In genomic region chr13:113922412-113923118, GRCh38 we compare ENCODE assay signal across 23 cellular contexts. TPM values are rescaled to one million over a fixed set of nuclear protein-coding genes. Genes with fewer than 3 reads are reported as not detected.
A peak's percentile ranks its signal among the peaks of the same experiment; 100 is the strongest.
DNase-seq lines count a peak whose midpoint lies in the region; ATAC-seq and TF ChIP-seq lines count a peak whose summit lies in the region.
"Had no signal": no experiment of that assay in that cellular context is flagged by ENCODE, and none has a peak within 500 bp of the region (broad histone marks: within the 10 kb centered on the region; RNA-seq: fewer than 3 reads in every experiment).

No MANE protein-coding gene starts in this region.

- ATAC-seq in IMR-90 (ENCODE audit: low read depth) (no peak), GM21367 (IDR thresholded peaks at IDR 0.05; ENCODE audit: unreplicated experiment) (no peak), HG02678 (IDR thresholded peaks at IDR 0.05; ENCODE audit: unreplicated experiment) (no peak)
- ATAC-seq: GM23338, K562 had no signal

- H3K9ac ChIP-seq in IMR-90 (ENCODE audit: low read depth, low read length) (no peak overlapping the region), endodermal cell (ENCODE audit: extremely low read depth, low read length, poor library complexity, severe bottlenecking) (no peak overlapping the region)
- H3K9ac ChIP-seq: SK-N-SH had no signal

- H4K20me1 ChIP-seq in IMR-90 (ENCODE audit: insufficient read depth, low read length) = 0 out of 2 replicates have a peak, but pooled peaks cover 3% of the 10 kb centered on the region

- H3K36me3 ChIP-seq in IMR-90 (ENCODE audit: control insufficient read depth, insufficient read depth, low read length) (no peaks in the 10 kb centered on the region), endodermal cell (ENCODE audit: control insufficient read depth, insufficient read depth, low read length) (no peaks in the 10 kb centered on the region), spleen (no peaks in the 10 kb centered on the region)
- H3K36me3 ChIP-seq: MG63 had no signal

- H2AK9ac ChIP-seq in IMR-90 (replicated peaks; ENCODE audit: low read depth, low read length, poor library complexity) = no peak overlapping the region

- no peak overlapping the region for H3K23ac ChIP-seq in IMR-90 (ENCODE audit: low read depth, low read length)

- H3K27ac ChIP-seq in IMR-90 (ENCODE audit: insufficient read depth, low read length) (no peak overlapping the region), endodermal cell (ENCODE audit: low read depth, low read length) (no peak overlapping the region), spleen (no peak overlapping the region)

- TF ChIP-seq RAD21 in IMR-90 (IDR thresholded peaks at IDR 0.05; ENCODE audit: low read length) = no peak

- no peak overlapping the region for H4K8ac ChIP-seq in IMR-90 (ENCODE audit: low read depth in 2 of 2, low read length in 2 of 2)

- H3K27me3 Mint-ChIP-seq in CD14-positive monocyte (ENCODE audit: low read depth in 3 of 3) (peaks cover 16 to 49% (median 18%) of the 10 kb centered on the region in 3 donors), endodermal cell (ENCODE audit: insufficient read depth) (peaks cover 16% of the 10 kb centered on the region)

- H2AK5ac ChIP-seq in IMR-90 (ENCODE audit: low read depth, low read length) = no peak overlapping the region

- no peak overlapping the region for H3K4me3 ChIP-seq in IMR-90 (ENCODE audit: insufficient read depth, low read depth, low read length)
- no peak overlapping the region for H3K4me3 ChIP-seq in endodermal cell (ENCODE audit: low read length)
- no peak overlapping the region for H3K4me3 ChIP-seq in spleen
- H3K4me3 ChIP-seq: GM23338, K562, lung, MG63, skin epidermis had no signal

- no peak overlapping the region for H3K27ac Mint-ChIP-seq in CD14-positive monocyte
- H3K27ac Mint-ChIP-seq in endodermal cell = no peak overlapping the region
- H3K27ac Mint-ChIP-seq: activated naive CD8-positive, alpha-beta T cell; CD4-positive, alpha-beta T cell; GM23338 had no signal

- peaks cover 18% of the 10 kb centered on the region for H3K4me1 ChIP-seq in IMR-90 (ENCODE audit: control insufficient read depth, insufficient read depth, low read length)
- no peaks in the 10 kb centered on the region for H3K4me1 ChIP-seq in endodermal cell (ENCODE audit: control insufficient read depth, insufficient read depth, low read length)
- peaks cover 0 to 9% (median 0%) of the 10 kb centered on the region in 6 donors for H3K4me1 ChIP-seq in spleen

- H3K9me3 ChIP-seq in IMR-90 (ENCODE audit: control insufficient read depth, insufficient read depth, low read length) = peaks cover 8% of the 10 kb centered on the region
- H3K9me3 ChIP-seq in endodermal cell (ENCODE audit: control insufficient read depth, low read length) = peaks cover 10% of the 10 kb centered on the region
- peaks cover 0 to 19% (median 14%) of the 10 kb centered on the region in 8 donors for H3K9me3 ChIP-seq in spleen
- H3K9me3 ChIP-seq: SK-N-SH had no signal

- H2BK20ac ChIP-seq in IMR-90 (ENCODE audit: low read depth, low read length) = peak overlapping the region; percentile 43; the same call in 1 of the 2 replicates

- H3K27me3 ChIP-seq in IMR-90 (ENCODE audit: control insufficient read depth, insufficient read depth, low read length) = no peaks in the 10 kb centered on the region
- no peaks in the 10 kb centered on the region for H3K27me3 ChIP-seq in endodermal cell (ENCODE audit: control insufficient read depth, insufficient read depth, low read length, poor library complexity, severe bottlenecking)
- peaks cover 0 to 34% (median 0%) of the 10 kb centered on the region in 7 donors for H3K27me3 ChIP-seq in spleen (replicated peaks in 1 of 7)
- H3K27me3 ChIP-seq: MG63 had no signal

- peak overlapping the region; percentile 29; the same call in 1 of the 2 replicates for H2BK120ac ChIP-seq in IMR-90 (ENCODE audit: low read depth, low read length)

- H3K79me1 ChIP-seq in IMR-90 (ENCODE audit: low read depth in 1 of 2, low read length in 2 of 2) = peaks cover 0 to 15% of the 10 kb centered on the region in 2 experiments; a peak in 2 of 4 replicates

- H2BK15ac ChIP-seq in IMR-90 (ENCODE audit: low read depth, low read length) = no peak overlapping the region

- no peak overlapping the region for H3K4me2 ChIP-seq in IMR-90 (ENCODE audit: low read depth, low read length)
- H3K4me2 ChIP-seq: GM23338, SK-N-SH had no signal

- DNase-seq in CD14-positive monocyte (ENCODE audit: low spot score) = peak; percentile 15
- DNase-seq in IMR-90 = no peak
- DNase-seq in endodermal cell = peak; percentile 33
- DNase-seq in spleen = peak; percentile 46
- DNase-seq in HT-29 (ENCODE audit: low spot score) = no peak
- DNase-seq: activated CD4-positive, alpha-beta T cell treated with anti-CD3 and anti-CD28 coated beads for 48 hours; CD4-positive, alpha-beta T cell; cerebellar nuclear complex; MG63; NCI-H1417 treated with DMSO at 0.1 percent for 48 hours; NCI-H524 treated with DMSO at 0.1 percent for 48 hours; NK-92 treated with Interleukin-12 subunit alpha and Interleukin-12 subunit beta, amount 100 ng/mL, for 24 hours; SK-N-SH; stimulated activated CD4-positive, alpha-beta T cell treated with anti-CD3 and anti-CD28 coated beads, Interleukin-2, amount 100 ng/mL, for 24 hours; T-helper 2 cell had no signal

- POLR2A ChIA-PET in IMR-90 (lab: Charles Lee; ENCODE audit: unreplicated experiment) = no interaction called here

- no peak overlapping the region for H4K5ac ChIP-seq in IMR-90 (ENCODE audit: low read depth, low read length)

- TF ChIP-seq POLR2A in IMR-90 (IDR thresholded peaks at IDR 0.05; ENCODE audit: low read depth, low read length) (no peak), spleen (IDR thresholded peaks at IDR 0.05) (no peak)

- intact Hi-C loops in CD14-positive monocyte (cut with micrococcal nuclease) (no loop called here), IMR-90 (cut with micrococcal nuclease) (no loop called here), spleen (cut with DNase I; ENCODE audit: low total_unique reads) (no loop called here)

- H3K4ac ChIP-seq in IMR-90 (ENCODE audit: low read depth, low read length) = peak overlapping the region; percentile 10; the same call in 1 of the 2 replicates

- CTCF ChIA-PET in IMR-90 (lab: Yijun Ruan, JAX) = no interaction called here

- no peak overlapping the region; the same call in 1 of the 2 replicates for H4K91ac ChIP-seq in IMR-90 (ENCODE audit: insufficient read depth, low read depth, low read length)

- H3K14ac ChIP-seq in IMR-90 (replicated peaks; ENCODE audit: low read depth, low read length) = no peak overlapping the region

- no peak overlapping the region for H2AFZ ChIP-seq in IMR-90 (replicated peaks; ENCODE audit: low read length, poor library complexity)
- H2AFZ ChIP-seq: GM23338 had no signal

- dilution Hi-C loops in IMR-90 (cut with HindIII; ENCODE audit: low sequenced_read_pairs, unreplicated experiment) = no loop called here

- H3K36me3 Mint-ChIP-seq in CD14-positive monocyte (peaks cover 0 to 5% of the 10 kb centered on the region in 2 donors), endodermal cell (ENCODE audit: low read depth) (no peaks in the 10 kb centered on the region)

- H3K9me1 ChIP-seq in IMR-90 (ENCODE audit: insufficient read depth, low read length) = peaks cover 13% of the 10 kb centered on the region

- H3K4me3 Mint-ChIP-seq in CD14-positive monocyte (peak overlapping the region in 1 of 2 donors; percentile 35), endodermal cell (no peak overlapping the region)
- H3K4me3 Mint-ChIP-seq: activated naive CD8-positive, alpha-beta T cell; CD4-positive, alpha-beta T cell; GM23338; neural crest cell had no signal

- BruUV-seq in IMR-90 (replicated peaks; lab: Mats Ljungman, UMichigan) = no TSS peak

- H3K56ac ChIP-seq in IMR-90 (ENCODE audit: extremely low read depth, insufficient read depth, low read length) = no peak overlapping the region

- H3K4me1 Mint-ChIP-seq in CD14-positive monocyte (peaks cover 13% of the 10 kb centered on the region), endodermal cell (peaks cover 2% of the 10 kb centered on the region)
- H3K4me1 Mint-ChIP-seq: neural crest cell had no signal

- no peak for TF ChIP-seq CTCF in CD14-positive monocyte (IDR thresholded peaks at IDR 0.05)
- TF ChIP-seq CTCF in IMR-90 (conservative IDR thresholded peaks at IDR 0.05; ENCODE audit: low read depth, low read length) = no peak
- no peak for TF ChIP-seq CTCF in endodermal cell (conservative IDR thresholded peaks at IDR 0.05)
- no peak for TF ChIP-seq CTCF in spleen (IDR thresholded peaks at IDR 0.05 in 8 of 11, conservative IDR thresholded peaks at IDR 0.05 in 3 of 11)

- in situ Hi-C loops in IMR-90 (cut with MboI; ENCODE audit: low sequenced_read_pairs) = no loop called here

- no peak overlapping the region for H2BK5ac ChIP-seq in IMR-90 (ENCODE audit: low read depth, low read length, poor library complexity, severe bottlenecking)

- H3K9me3 Mint-ChIP-seq in CD14-positive monocyte = peaks cover 17 to 31% (median 23%) of the 10 kb centered on the region in 7 donors
- H3K9me3 Mint-ChIP-seq in endodermal cell = peaks cover 29% of the 10 kb centered on the region

- no peak overlapping the region for H3K18ac ChIP-seq in IMR-90 (ENCODE audit: low read depth, low read length)

- WGBS in IMR-90 (ENCODE audit: extremely low coverage in 2 of 2, insufficient read length in 1 of 2), 2 experiments = 94% methylated on average over 3 of the region's 15 CpGs; no CpG with 5 or more reads in 1 of the 2 experiments
- WGBS in endodermal cell (ENCODE audit: insufficient coverage in 1 of 2, insufficient read length in 1 of 2), 2 experiments = 90 to 93% methylated on average over 11 to 14 of the region's 15 CpGs
- 82 to 89% (median 85%) methylated on average over 15 of the region's 15 CpGs for WGBS in spleen, 5 donors

RNA-seq across cellular contexts. Expression of gene C13orf46, which starts 51.3 kb away (rescaled TPM):
- polyA plus RNA-seq in CD14-positive monocyte (under 1 TPM in 1 of 2 donors, not detected in 1; 0.05 TPM), IMR-90 (2012; rRNA removed) (2.1 and 2.5 TPM in 2 replicates), spleen (under 1 TPM; 0.09 to 0.70 (median 0.13) TPM)
- total RNA-seq in IMR-90 (2012; rRNA removed) (under 0.01 TPM in 2 replicates), endodermal cell (under 1 TPM; 0.20 to 0.27 TPM), spleen (1 to 10 TPM in 5 of 7 donors, under 1 TPM in 2; 0.83 to 4.2 (median 2.6) TPM)
- 1.7 and 1.8 TPM in 2 replicates for polyA plus RNA-seq in IMR-90 (2012; cell fraction: cytosol; rRNA removed)
- 8.9 and 10.0 TPM in 2 replicates for polyA plus RNA-seq in IMR-90 (2012; cell fraction: nucleus; rRNA removed; ENCODE audit: low replicate concordance)
- polyA plus RNA-seq in endodermal cell (2013, experiment 1 of 2) = 0.14 TPM
- 0.25 TPM for polyA plus RNA-seq in endodermal cell (2013, experiment 2 of 2)
- 0.38 and 0.60 TPM in 2 replicates for total RNA-seq in HT-29 (2014; rRNA removed; shearing (Covaris generic))

RNA-seq across cellular contexts. Expression of gene GAS6, which starts 58.7 kb away (rescaled TPM):
- polyA plus RNA-seq in CD14-positive monocyte = 1 to 10 TPM; 1.8 to 1.9 TPM
- 212 and 220 TPM in 2 replicates for total RNA-seq in IMR-90 (2012; rRNA removed)
- polyA plus RNA-seq in IMR-90 (2012; rRNA removed) = 795 and 823 TPM in 2 replicates
- 1,010 and 1,498 TPM in 2 replicates for polyA plus RNA-seq in IMR-90 (2012; cell fraction: cytosol; rRNA removed)
- polyA plus RNA-seq in IMR-90 (2012; cell fraction: nucleus; rRNA removed; ENCODE audit: low replicate concordance) = 1,145 and 2,216 TPM in 2 replicates
- total RNA-seq in endodermal cell = 10 to 100 TPM; 45.7 to 49.6 TPM
- 24.8 TPM for polyA plus RNA-seq in endodermal cell (2013, experiment 1 of 2)
- 23.0 TPM for polyA plus RNA-seq in endodermal cell (2013, experiment 2 of 2)
- 10 to 100 TPM; 22.0 to 54.5 (median 39.3) TPM for total RNA-seq in spleen
- 10 to 100 TPM; 16.7 to 33.5 (median 18.4) TPM for polyA plus RNA-seq in spleen
- 1.3 and 1.4 TPM in 2 replicates for total RNA-seq in HT-29 (2014; rRNA removed; shearing (Covaris generic))

Comparison
In these comparisons a context has a peak if more than half of its experiments do, and no peak if none do; other contexts are left out.
1. DNase-seq: peak in CD14-positive monocyte (single experiment), endodermal cell (single experiment) and spleen (single experiment); none in IMR-90 (single experiment) and HT-29 (single experiment).